Comparison of ENCODE assay signal across 10 cellular contexts in the genomic region with DNA sequence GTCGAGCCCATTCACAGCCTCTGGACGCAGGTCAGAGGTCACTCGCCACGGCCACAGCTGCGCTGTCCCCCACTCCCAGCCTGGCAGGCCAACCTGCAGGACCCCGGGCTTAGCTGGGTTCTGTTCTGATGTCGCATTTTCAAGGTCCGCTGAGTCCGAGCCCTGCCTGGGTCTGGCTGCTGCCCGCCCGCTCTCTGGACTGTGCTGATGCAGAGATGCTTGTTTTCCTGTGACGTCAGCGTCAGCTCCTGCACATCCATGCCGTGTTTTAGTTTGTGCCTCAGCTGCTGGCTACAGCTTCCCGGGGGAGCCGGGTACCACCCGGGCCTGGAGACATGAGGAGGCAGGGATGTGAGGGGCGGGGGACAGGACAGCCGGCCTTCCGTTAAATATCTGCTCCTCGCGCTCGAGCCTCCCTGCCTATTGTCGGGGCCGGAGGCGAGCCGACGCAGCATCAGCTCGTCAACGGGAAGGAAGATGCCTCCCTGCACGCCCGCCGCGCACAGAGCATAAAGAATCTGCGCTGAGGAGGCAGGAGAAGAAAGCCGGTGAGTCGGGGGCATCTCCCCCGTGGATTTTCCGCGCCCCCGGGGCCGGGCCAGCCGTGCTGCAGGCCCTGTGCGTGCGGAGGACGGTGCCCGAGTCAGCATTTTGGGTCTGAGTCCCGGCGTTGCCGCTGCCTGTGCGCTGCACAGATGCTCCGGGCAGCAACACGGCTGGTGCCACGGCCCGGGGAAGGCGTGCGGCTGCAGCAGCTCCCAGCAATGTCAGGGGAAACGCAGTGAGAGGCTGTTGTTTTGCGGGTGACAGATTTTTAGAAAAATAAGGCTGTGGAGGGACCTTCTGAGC. TPM values are rescaled to one million over a fixed set of nuclear protein-coding genes. Genes with fewer than 3 reads are reported as not detected.
DNase-seq lines count a peak whose midpoint lies in the region; ATAC-seq and TF ChIP-seq lines count a peak whose summit lies in the region.
"Had no signal": no experiment of that assay in that cellular context is flagged by ENCODE, and none has a peak within 500 bp of the region (broad histone marks: within the 10 kb centered on the region; RNA-seq: fewer than 3 reads in every experiment).

No MANE protein-coding gene starts in this region.

- no peaks in the 10 kb centered on the region for H3K27me3 ChIP-seq in endodermal cell (ENCODE audit: control insufficient read depth, insufficient read depth, low read length, poor library complexity, severe bottlenecking)
- no peaks in the 10 kb centered on the region for H3K27me3 ChIP-seq in CD4-positive, alpha-beta T cell (ENCODE audit: control insufficient read depth, insufficient read depth, low read length)

- POLR2A ChIA-PET in CD4-positive, alpha-beta T cell (lab: Charles Lee) = no interaction called here

- intact Hi-C loops in CD4-positive, alpha-beta T cell (cut with DNase I, micrococcal nuclease) = no loop called here

- DNase-seq in EH (ENCODE audit: low read depth) (peak; percentile 70), NCI-H2227 treated with DMSO at 0.1 percent for 48 hours (lab: John Stamatoyannopoulos, UW) (peak; percentile 67), endodermal cell (no peak), osteocyte (ENCODE audit: extremely low spot score, unreplicated experiment) (no peak), NCI-H2029 (lab: John Stamatoyannopoulos, UW) (no peak)
- DNase-seq in CD4-positive, alpha-beta T cell = no peak
- no peak for DNase-seq in activated T-cell treated with anti-CD3 and anti-CD28 coated beads, Interleukin-2, amount 50 U/mL, for 24 hours

- no peak for TF ChIP-seq CTCF in endodermal cell (conservative IDR thresholded peaks at IDR 0.05)
- TF ChIP-seq CTCF in osteocyte (IDR thresholded peaks at IDR 0.05) = no peak
- TF ChIP-seq CTCF in CD4-positive, alpha-beta T cell (IDR thresholded peaks at IDR 0.05) = no peak

- peaks cover 41% of the 10 kb centered on the region for H3K36me3 Mint-ChIP-seq in endodermal cell (ENCODE audit: low read depth)
- no peaks in the 10 kb centered on the region for H3K36me3 Mint-ChIP-seq in osteocyte (ENCODE audit: unreplicated experiment)
- H3K36me3 Mint-ChIP-seq in CD4-positive, alpha-beta T cell (ENCODE audit: low read depth) = peaks cover 37% of the 10 kb centered on the region
- H3K36me3 Mint-ChIP-seq in activated T-cell treated with anti-CD3 and anti-CD28 coated beads, Interleukin-2, amount 50 U/mL, for 24 hours (ENCODE audit: low read depth) = peaks cover 38% of the 10 kb centered on the region

- peaks cover 4% of the 10 kb centered on the region for H3K36me3 ChIP-seq in endodermal cell (ENCODE audit: control insufficient read depth, insufficient read depth, low read length)

- peak overlapping the region; percentile 61 for H3K27ac Mint-ChIP-seq in endodermal cell
- H3K27ac Mint-ChIP-seq in osteocyte (ENCODE audit: unreplicated experiment) = no peak overlapping the region
- no peak overlapping the region for H3K27ac Mint-ChIP-seq in CD4-positive, alpha-beta T cell
- H3K27ac Mint-ChIP-seq in activated T-cell treated with anti-CD3 and anti-CD28 coated beads, Interleukin-2, amount 50 U/mL, for 24 hours = no peak overlapping the region
- H3K27ac Mint-ChIP-seq: T-helper 2 cell treated with Interferon-gamma antibody and Interleukin-4, amounts not matched to agents 5 μg/mL and 100 μg/mL, for 36 hours had no signal

- CTCF ChIA-PET in CD4-positive, alpha-beta T cell (lab: Charles Lee) = no interaction called here

- peaks cover 2% of the 10 kb centered on the region for H3K4me1 Mint-ChIP-seq in endodermal cell
- H3K4me1 Mint-ChIP-seq in osteocyte (ENCODE audit: unreplicated experiment) = peaks cover 4% of the 10 kb centered on the region
- H3K4me1 Mint-ChIP-seq in CD4-positive, alpha-beta T cell (ENCODE audit: low read depth) = no peaks in the 10 kb centered on the region
- peaks cover 11% of the 10 kb centered on the region for H3K4me1 Mint-ChIP-seq in activated T-cell treated with anti-CD3 and anti-CD28 coated beads, Interleukin-2, amount 50 U/mL, for 24 hours (ENCODE audit: low read depth)

- WGBS in endodermal cell (ENCODE audit: insufficient coverage in 1 of 2, insufficient read length in 1 of 2), 2 experiments = 91 to 92% methylated on average over 41 to 59 of the region's 59 CpGs

- H3K4me3 Mint-ChIP-seq in endodermal cell (no peak overlapping the region), osteocyte (ENCODE audit: unreplicated experiment) (peak overlapping the region; percentile 71)
- H3K4me3 Mint-ChIP-seq in CD4-positive, alpha-beta T cell = no peak overlapping the region
- H3K4me3 Mint-ChIP-seq in activated T-cell treated with anti-CD3 and anti-CD28 coated beads, Interleukin-2, amount 50 U/mL, for 24 hours = no peak overlapping the region
- H3K4me3 Mint-ChIP-seq: T-helper 2 cell treated with Interferon-gamma antibody and Interleukin-4, amounts not matched to agents 5 μg/mL and 100 μg/mL, for 36 hours had no signal

- H3K27me3 Mint-ChIP-seq in endodermal cell (ENCODE audit: insufficient read depth) (no peaks in the 10 kb centered on the region), osteocyte (ENCODE audit: unreplicated experiment) (peaks cover 17% of the 10 kb centered on the region)
- no peaks in the 10 kb centered on the region for H3K27me3 Mint-ChIP-seq in CD4-positive, alpha-beta T cell
- H3K27me3 Mint-ChIP-seq in activated T-cell treated with anti-CD3 and anti-CD28 coated beads, Interleukin-2, amount 50 U/mL, for 24 hours = no peaks in the 10 kb centered on the region

- peaks cover 22% of the 10 kb centered on the region for H3K9me3 Mint-ChIP-seq in endodermal cell
- peaks cover 11% of the 10 kb centered on the region for H3K9me3 Mint-ChIP-seq in osteocyte (ENCODE audit: unreplicated experiment)
- no peaks in the 10 kb centered on the region for H3K9me3 Mint-ChIP-seq in CD4-positive, alpha-beta T cell
- H3K9me3 Mint-ChIP-seq in activated T-cell treated with anti-CD3 and anti-CD28 coated beads, Interleukin-2, amount 50 U/mL, for 24 hours = peaks cover 18% of the 10 kb centered on the region

- H3K27ac ChIP-seq in endodermal cell (ENCODE audit: low read depth, low read length) = peak overlapping the region; percentile 63
- no peak overlapping the region for H3K27ac ChIP-seq in CD4-positive, alpha-beta T cell (ENCODE audit: low read depth, low read length)
- H3K27ac ChIP-seq: epithelial cell of prostate had no signal

- no peak overlapping the region for H3K9ac ChIP-seq in endodermal cell (ENCODE audit: extremely low read depth, low read length, poor library complexity, severe bottlenecking)

- H3K9me3 ChIP-seq in endodermal cell (ENCODE audit: control insufficient read depth, low read length) = peaks cover 14% of the 10 kb centered on the region
- H3K9me3 ChIP-seq in CD4-positive, alpha-beta T cell (ENCODE audit: control insufficient read depth, low read length) = peaks cover 14% of the 10 kb centered on the region

- no peak for ATAC-seq in GM21576 (IDR thresholded peaks at IDR 0.05; ENCODE audit: unreplicated experiment)
- ATAC-seq in CD4-positive, alpha-beta T cell (ENCODE audit: poor library complexity) = no peak

- H3K4me1 ChIP-seq in endodermal cell (ENCODE audit: control insufficient read depth, insufficient read depth, low read length) = no peaks in the 10 kb centered on the region

- no peak overlapping the region for H3K4me3 ChIP-seq in endodermal cell (ENCODE audit: low read length)

RNA-seq across cellular contexts. Expression of a gene that starts 23.4 kb away (rescaled TPM):
- total RNA-seq in endodermal cell (10 to 100 TPM; 49.9 to 68.5 TPM), osteocyte (2.3 and 3.1 TPM in 2 replicates)
- 18.0 TPM for polyA plus RNA-seq in endodermal cell (2013, experiment 1 of 2)
- polyA plus RNA-seq in endodermal cell (2013, experiment 2 of 2) = 17.8 TPM
- total RNA-seq in CD4-positive, alpha-beta T cell = 10 to 100 TPM; 17.8 to 19.0 TPM

RNA-seq across cellular contexts. Expression of a gene that starts 54.5 kb away (rescaled TPM):
- total RNA-seq in endodermal cell (not detected), osteocyte (not detected in 2 replicates)
- 1.1 TPM for polyA plus RNA-seq in endodermal cell (2013, experiment 1 of 2)
- polyA plus RNA-seq in endodermal cell (2013, experiment 2 of 2) = 1.2 TPM
- total RNA-seq in CD4-positive, alpha-beta T cell = under 1 TPM; 0.38 to 0.42 TPM

Comparison
In these comparisons a context has a peak if more than half of its experiments do, and no peak if none do; other contexts are left out.
1. DNase-seq: peak in EH (single experiment) and NCI-H2227 treated with DMSO at 0.1 percent for 48 hours (single experiment); none in endodermal cell (single experiment), osteocyte (single experiment), NCI-H2029 (single experiment), CD4-positive, alpha-beta T cell (0 of 10) and activated T-cell treated with anti-CD3 and anti-CD28 coated beads, Interleukin-2, amount 50 U/mL, for 24 hours (single experiment).